1 cellular context compared by ENCODE assay signal in the genomic region with DNA sequence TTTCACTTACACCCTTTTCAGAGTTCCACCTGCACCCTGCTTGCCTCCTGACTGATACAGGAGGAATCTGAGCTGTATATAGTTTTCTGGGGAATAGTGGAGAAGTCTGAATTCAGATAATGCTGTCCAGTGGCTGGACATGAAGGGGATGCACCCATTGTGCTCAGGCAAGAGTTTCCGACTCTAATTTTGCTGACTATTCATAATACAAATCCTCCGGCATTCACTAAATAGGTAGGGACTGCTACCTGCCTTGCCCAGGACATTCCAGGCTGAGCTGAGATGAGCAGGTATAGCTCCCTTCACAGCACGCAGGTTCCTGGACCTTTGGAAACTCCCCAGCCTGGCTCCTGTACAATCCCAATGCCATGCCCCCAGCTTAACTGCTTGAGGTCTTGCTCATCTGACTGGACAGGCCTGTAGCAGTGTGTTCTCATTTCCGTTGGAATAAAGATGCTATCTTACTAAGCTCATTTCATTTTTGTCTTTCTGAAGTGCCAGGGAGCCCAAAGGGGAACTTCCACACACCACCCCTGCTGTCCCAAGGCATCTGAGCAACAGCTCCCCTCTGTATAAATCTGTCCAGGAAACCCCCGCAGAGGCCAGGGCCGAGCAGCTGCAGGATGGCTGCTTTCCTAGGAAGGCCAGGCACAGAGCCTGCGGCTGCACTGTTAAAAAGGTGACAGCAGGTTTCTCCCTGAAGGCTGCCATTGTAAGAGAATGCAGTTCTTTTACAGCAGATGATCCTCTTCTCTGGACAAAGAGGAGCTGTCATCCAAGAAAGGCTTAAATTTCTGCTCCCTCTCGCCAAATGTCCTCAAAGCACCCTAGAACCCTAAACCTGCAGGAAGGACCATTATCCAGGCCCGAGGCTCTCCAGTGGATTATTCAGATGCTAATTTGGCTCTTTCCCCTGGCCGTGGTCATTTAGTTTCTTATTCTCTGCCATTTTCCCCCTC.
TF ChIP-seq lines count a peak whose summit lies in the region.

No MANE protein-coding gene starts in this region.

TF ChIP-seq in SK-N-SH, 30 proteins besides CTCF, POLR2A, EP300 and RAD21 (continued from another document):
- TF ChIP-seq USF2 (IDR thresholded peaks at IDR 0.05; ENCODE audit: borderline replicate concordance, low read depth, low read length) (no peak), TCF12 (IDR thresholded peaks at IDR 0.05) (peak; percentile 24; the same call in 1 of the 2 replicates)
